1 cellular context compared by ENCODE assay signal in genomic region chr1:10814312-10814711, GRCh38.
TF ChIP-seq lines count a peak whose summit lies in the region.

No MANE protein-coding gene starts in this region.

TF ChIP-seq in GM23338, 12 proteins besides CTCF, POLR2A, EP300 and RAD21 (continued from another document):
- TF ChIP-seq, protein P1, sequence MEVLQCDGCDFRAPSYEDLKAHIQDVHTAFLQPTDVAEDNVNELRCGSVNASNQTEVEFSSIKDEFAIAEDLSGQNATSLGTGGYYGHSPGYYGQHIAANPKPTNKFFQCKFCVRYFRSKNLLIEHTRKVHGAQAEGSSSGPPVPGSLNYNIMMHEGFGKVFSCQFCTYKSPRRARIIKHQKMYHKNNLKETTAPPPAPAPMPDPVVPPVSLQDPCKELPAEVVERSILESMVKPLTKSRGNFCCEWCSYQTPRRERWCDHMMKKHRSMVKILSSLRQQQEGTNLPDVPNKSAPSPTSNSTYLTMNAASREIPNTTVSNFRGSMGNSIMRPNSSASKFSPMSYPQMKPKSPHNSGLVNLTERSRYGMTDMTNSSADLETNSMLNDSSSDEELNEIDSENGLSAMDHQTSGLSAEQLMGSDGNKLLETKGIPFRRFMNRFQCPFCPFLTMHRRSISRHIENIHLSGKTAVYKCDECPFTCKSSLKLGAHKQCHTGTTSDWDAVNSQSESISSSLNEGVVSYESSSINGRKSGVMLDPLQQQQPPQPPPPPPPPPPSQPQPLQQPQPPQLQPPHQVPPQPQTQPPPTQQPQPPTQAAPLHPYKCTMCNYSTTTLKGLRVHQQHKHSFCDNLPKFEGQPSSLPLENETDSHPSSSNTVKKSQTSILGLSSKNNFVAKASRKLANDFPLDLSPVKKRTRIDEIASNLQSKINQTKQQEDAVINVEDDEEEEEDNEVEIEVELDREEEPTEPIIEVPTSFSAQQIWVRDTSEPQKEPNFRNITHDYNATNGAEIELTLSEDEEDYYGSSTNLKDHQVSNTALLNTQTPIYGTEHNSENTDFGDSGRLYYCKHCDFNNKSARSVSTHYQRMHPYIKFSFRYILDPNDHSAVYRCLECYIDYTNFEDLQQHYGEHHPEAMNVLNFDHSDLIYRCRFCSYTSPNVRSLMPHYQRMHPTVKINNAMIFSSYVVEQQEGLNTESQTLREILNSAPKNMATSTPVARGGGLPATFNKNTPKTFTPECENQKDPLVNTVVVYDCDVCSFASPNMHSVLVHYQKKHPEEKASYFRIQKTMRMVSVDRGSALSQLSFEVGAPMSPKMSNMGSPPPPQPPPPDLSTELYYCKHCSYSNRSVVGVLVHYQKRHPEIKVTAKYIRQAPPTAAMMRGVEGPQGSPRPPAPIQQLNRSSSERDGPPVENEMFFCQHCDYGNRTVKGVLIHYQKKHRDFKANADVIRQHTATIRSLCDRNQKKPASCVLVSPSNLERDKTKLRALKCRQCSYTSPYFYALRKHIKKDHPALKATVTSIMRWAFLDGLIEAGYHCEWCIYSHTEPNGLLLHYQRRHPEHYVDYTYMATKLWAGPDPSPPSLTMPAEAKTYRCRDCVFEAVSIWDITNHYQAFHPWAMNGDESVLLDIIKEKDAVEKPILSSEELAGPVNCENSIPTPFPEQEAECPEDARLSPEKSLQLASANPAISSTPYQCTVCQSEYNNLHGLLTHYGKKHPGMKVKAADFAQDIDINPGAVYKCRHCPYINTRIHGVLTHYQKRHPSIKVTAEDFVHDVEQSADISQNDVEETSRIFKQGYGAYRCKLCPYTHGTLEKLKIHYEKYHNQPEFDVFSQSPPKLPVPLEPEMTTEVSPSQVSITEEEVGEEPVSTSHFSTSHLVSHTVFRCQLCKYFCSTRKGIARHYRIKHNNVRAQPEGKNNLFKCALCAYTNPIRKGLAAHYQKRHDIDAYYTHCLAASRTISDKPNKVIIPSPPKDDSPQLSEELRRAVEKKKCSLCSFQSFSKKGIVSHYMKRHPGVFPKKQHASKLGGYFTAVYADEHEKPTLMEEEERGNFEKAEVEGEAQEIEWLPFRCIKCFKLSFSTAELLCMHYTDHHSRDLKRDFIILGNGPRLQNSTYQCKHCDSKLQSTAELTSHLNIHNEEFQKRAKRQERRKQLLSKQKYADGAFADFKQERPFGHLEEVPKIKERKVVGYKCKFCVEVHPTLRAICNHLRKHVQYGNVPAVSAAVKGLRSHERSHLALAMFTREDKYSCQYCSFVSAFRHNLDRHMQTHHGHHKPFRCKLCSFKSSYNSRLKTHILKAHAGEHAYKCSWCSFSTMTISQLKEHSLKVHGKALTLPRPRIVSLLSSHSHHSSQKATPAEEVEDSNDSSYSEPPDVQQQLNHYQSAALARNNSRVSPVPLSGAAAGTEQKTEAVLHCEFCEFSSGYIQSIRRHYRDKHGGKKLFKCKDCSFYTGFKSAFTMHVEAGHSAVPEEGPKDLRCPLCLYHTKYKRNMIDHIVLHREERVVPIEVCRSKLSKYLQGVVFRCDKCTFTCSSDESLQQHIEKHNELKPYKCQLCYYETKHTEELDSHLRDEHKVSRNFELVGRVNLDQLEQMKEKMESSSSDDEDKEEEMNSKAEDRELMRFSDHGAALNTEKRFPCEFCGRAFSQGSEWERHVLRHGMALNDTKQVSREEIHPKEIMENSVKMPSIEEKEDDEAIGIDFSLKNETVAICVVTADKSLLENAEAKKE (CRISPR knock-in tag; IDR thresholded peaks at IDR 0.05) = no peak
